9 cellular contexts compared by ENCODE assay signal in the genomic region with DNA sequence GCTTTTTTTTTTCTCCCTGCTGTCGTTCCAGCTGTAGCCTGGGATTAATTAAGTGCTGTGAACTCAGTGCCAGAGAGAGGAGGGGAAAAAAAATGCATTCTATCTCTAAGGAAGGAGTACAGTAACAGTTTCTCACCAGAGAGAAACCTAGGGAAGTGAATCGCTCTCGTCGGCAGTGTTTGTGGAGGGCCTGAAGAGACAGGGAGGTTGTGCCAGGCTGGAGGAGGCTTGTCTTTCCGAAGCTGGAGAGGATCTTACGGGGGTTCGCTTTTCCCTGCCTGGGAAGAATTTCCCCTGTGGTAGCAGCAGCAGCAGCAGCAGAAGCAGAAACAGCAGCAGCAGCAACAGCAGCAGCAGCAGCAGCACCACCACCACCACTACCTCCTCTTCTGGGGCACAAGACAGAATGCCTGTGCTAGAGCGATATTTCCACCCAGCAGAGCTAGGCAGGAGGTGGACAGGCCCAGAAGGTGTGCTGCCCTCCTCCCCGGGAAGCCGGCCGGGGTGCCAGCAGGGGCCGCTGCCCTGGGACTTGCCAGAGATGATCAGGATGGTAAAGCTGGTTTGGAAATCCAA.
A peak's percentile ranks its signal among the peaks of the same experiment; 100 is the strongest.
DNase-seq lines count a peak whose midpoint lies in the region; ATAC-seq, FAIRE-seq and TF ChIP-seq lines count a peak whose summit lies in the region.
"Had no signal": no experiment of that assay in that cellular context is flagged by ENCODE, and none has a peak within 500 bp of the region (broad histone marks: within the 10 kb centered on the region; RNA-seq: fewer than 3 reads in every experiment).

No MANE protein-coding gene starts in this region.

- ATAC-seq in RWPE2 (ENCODE audit: low read depth) (0 out of 3 replicates have a peak, but pooled peaks have one; percentile 14), foreskin keratinocyte (peak; percentile 26), pancreas (peak in 3 of 4 donors; percentile 50 to 57 (median 54)), HG03196 (IDR thresholded peaks at IDR 0.05; ENCODE audit: unreplicated experiment) (no peak), HG03135 (IDR thresholded peaks at IDR 0.05; ENCODE audit: unreplicated experiment) (no peak), GM18867 (IDR thresholded peaks at IDR 0.05; ENCODE audit: unreplicated experiment) (no peak)

- H3K9me3 ChIP-seq in RWPE2 (ENCODE audit: severe bottlenecking) = no peaks in the 10 kb centered on the region
- no peaks in the 10 kb centered on the region for H3K9me3 ChIP-seq in pancreas

- 27 to 31% methylated on average over 12 of the region's 12 CpGs for WGBS in pancreas, 2 donors

- intact Hi-C loops in pancreas (cut with DNase I) = no loop called here

- no peak for FAIRE-seq in pancreas (lab: Jason Lieb, UNC)

- peaks cover 13% of the 10 kb centered on the region for H3K4me1 ChIP-seq in RWPE2 (ENCODE audit: insufficient read depth, poor library complexity, severe bottlenecking)
- H3K4me1 ChIP-seq in foreskin keratinocyte = peaks cover 5% of the 10 kb centered on the region
- H3K4me1 ChIP-seq in pancreas = no peaks in the 10 kb centered on the region

- H3K4me3 ChIP-seq in RWPE2 (ENCODE audit: severe bottlenecking) = no peak overlapping the region
- peak overlapping the region in 2 of 4 donors; percentile 13 to 33 for H3K4me3 ChIP-seq in pancreas

- no peak for TF ChIP-seq CTCF in RWPE2 (IDR thresholded peaks at IDR 0.05; ENCODE audit: poor library complexity, severe bottlenecking)
- peak; percentile 26 for TF ChIP-seq CTCF in foreskin keratinocyte (conservative IDR thresholded peaks at IDR 0.05)
- no peak for TF ChIP-seq CTCF in pancreas (IDR thresholded peaks at IDR 0.05)

- H3K27ac ChIP-seq in RWPE2 (ENCODE audit: poor library complexity, severe bottlenecking) (no peak overlapping the region), foreskin keratinocyte (no peak overlapping the region), pancreas (peak overlapping the region in 3 of 4 donors; percentile 25 to 28 (median 28))

- H3K27me3 ChIP-seq in RWPE2 (ENCODE audit: insufficient read depth, poor library complexity, severe bottlenecking) = no peaks in the 10 kb centered on the region
- H3K27me3 ChIP-seq in foreskin keratinocyte = peaks cover 3% of the 10 kb centered on the region
- no peaks in the 10 kb centered on the region for H3K27me3 ChIP-seq in pancreas

- DNase-seq in AG20443 (ENCODE audit: low spot score) (peak; percentile 49), RWPE2 (ENCODE audit: low spot score) (no peak), foreskin keratinocyte (no peak), pancreas (peak in 3 of 6 donors; percentile 14 to 54 (median 27)), KG1 (lab: John Stamatoyannopoulos, UW) (no peak)
- DNase-seq: NCI-H69 had no signal

- H3K36me3 ChIP-seq in RWPE2 (ENCODE audit: low read depth) = no peaks in the 10 kb centered on the region
- no peaks in the 10 kb centered on the region for H3K36me3 ChIP-seq in pancreas

Comparison
In these comparisons a context has a peak if more than half of its experiments do, and no peak if none do; other contexts are left out.
1. ATAC-seq: peak in RWPE2 (single experiment), foreskin keratinocyte (single experiment) and pancreas (3 of 4); none in HG03196 (single experiment), HG03135 (single experiment) and GM18867 (single experiment).
2. H3K27ac ChIP-seq: peak in pancreas (3 of 4); none in RWPE2 (single experiment) and foreskin keratinocyte (single experiment).